27 cellular contexts compared by ENCODE assay signal in the genomic region with DNA sequence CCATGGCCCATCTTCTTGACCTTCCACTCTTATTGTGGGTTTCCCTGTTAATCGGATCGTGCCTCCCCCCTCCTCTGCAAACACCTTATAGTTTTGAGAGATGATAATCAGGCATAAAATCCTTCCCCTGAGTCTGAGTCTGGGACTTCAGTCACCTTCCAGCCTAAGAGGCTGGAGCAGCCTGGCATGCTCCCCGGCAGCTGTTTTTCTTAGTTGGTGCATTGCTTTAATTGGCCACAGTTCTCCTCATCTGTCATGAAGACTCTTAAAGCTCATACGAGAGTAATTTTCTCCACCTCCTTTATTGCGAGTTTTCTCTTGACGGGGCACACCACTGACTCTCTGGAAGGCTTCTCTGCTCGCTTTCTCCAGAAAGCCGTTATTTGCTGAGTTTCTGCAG.
"Had no signal": no experiment of that assay in that cellular context is flagged by ENCODE, and none has a peak within 500 bp of the region (broad histone marks: within the 10 kb centered on the region; RNA-seq: fewer than 3 reads in every experiment).

No MANE protein-coding gene starts in this region.

- DNase-seq: heart left ventricle; hypothalamus; immature natural killer cell; islet precursor cell; left ventricle myocardium inferior; midbrain; mucosa of descending colon; naive thymus-derived CD8-positive, alpha-beta T cell; occipital lobe; ovary; retina; right cardiac atrium; small intestine; spleen; stimulated activated CD4-positive, alpha-beta T cell treated with anti-CD3 and anti-CD28 coated beads, Interleukin-4, amount 100 ng/mL, for 24 hours; stimulated activated naive CD4-positive, alpha-beta T cell; upper lobe of right lung; uterus had no signal

- H2AFZ ChIP-seq: neural progenitor cell had no signal

- H3K9me3 Mint-ChIP-seq: immature natural killer cell; naive thymus-derived CD8-positive, alpha-beta T cell; neural progenitor cell; stimulated activated effector memory CD8-positive, alpha-beta T cell treated with anti-CD3 and anti-CD28 coated beads, Interleukin-12 subunit alpha, Interleukin-12 subunit beta, amount 100 ng/mL, for 72 hours; stimulated activated naive CD8-positive, alpha-beta T cell treated with anti-CD3 and anti-CD28 coated beads, Interleukin-15, Interleukin-2, amounts not matched to agents 100 ng/mL and 50 ng/mL, for 24 hours had no signal

- H3K4me1 ChIP-seq: neural progenitor cell, prostate gland, spleen, upper lobe of right lung, uterus had no signal

- H3K4me1 Mint-ChIP-seq: immature natural killer cell; memory B cell; naive thymus-derived CD8-positive, alpha-beta T cell; neural progenitor cell; stimulated activated effector memory CD8-positive, alpha-beta T cell treated with anti-CD3 and anti-CD28 coated beads, Interleukin-12 subunit alpha, Interleukin-12 subunit beta, amount 100 ng/mL, for 72 hours had no signal

- H3K27me3 ChIP-seq: neural progenitor cell, neutrophil, ovary, spleen, suprapubic skin, tibial nerve, upper lobe of right lung, uterus had no signal

- H3K4me2 ChIP-seq: neural progenitor cell had no signal

- H3K4me3 Mint-ChIP-seq: immature natural killer cell; memory B cell; naive thymus-derived CD8-positive, alpha-beta T cell; neural progenitor cell; stimulated activated effector memory CD8-positive, alpha-beta T cell treated with anti-CD3 and anti-CD28 coated beads, Interleukin-12 subunit alpha, Interleukin-12 subunit beta, amount 100 ng/mL, for 72 hours; stimulated activated naive CD8-positive, alpha-beta T cell treated with anti-CD3 and anti-CD28 coated beads, Interleukin-15, Interleukin-2, amounts not matched to agents 100 ng/mL and 50 ng/mL, for 24 hours had no signal

- H3K27ac ChIP-seq: heart left ventricle, left ventricle myocardium inferior, neural progenitor cell, neutrophil, ovary, prostate gland, spleen, suprapubic skin, tibial nerve, upper lobe of right lung, uterus had no signal

- H3K9me3 ChIP-seq: heart left ventricle, left ventricle myocardium inferior, mucosa of descending colon, neutrophil, ovary, prostate gland, spleen, suprapubic skin, tibial nerve, upper lobe of right lung, uterus had no signal

- H3K9ac ChIP-seq: neural progenitor cell had no signal

- H3K27ac Mint-ChIP-seq: immature natural killer cell; memory B cell; naive thymus-derived CD8-positive, alpha-beta T cell; nephron; neural progenitor cell; stimulated activated effector memory CD8-positive, alpha-beta T cell treated with anti-CD3 and anti-CD28 coated beads, Interleukin-12 subunit alpha, Interleukin-12 subunit beta, amount 100 ng/mL, for 72 hours; stimulated activated naive CD8-positive, alpha-beta T cell treated with anti-CD3 and anti-CD28 coated beads, Interleukin-15, Interleukin-2, amounts not matched to agents 100 ng/mL and 50 ng/mL, for 24 hours had no signal

- H3K4me3 ChIP-seq: heart left ventricle, left ventricle myocardium inferior, mucosa of descending colon, neural progenitor cell, ovary, prostate gland, spleen, suprapubic skin, tibial nerve, upper lobe of right lung, uterus had no signal

- H3K36me3 ChIP-seq: heart left ventricle, left ventricle myocardium inferior, neural progenitor cell, neutrophil, ovary, prostate gland, spleen, suprapubic skin, tibial nerve, upper lobe of right lung, uterus had no signal

- H3K36me3 Mint-ChIP-seq: immature natural killer cell; memory B cell; naive thymus-derived CD8-positive, alpha-beta T cell; neural progenitor cell; stimulated activated effector memory CD8-positive, alpha-beta T cell treated with anti-CD3 and anti-CD28 coated beads, Interleukin-12 subunit alpha, Interleukin-12 subunit beta, amount 100 ng/mL, for 72 hours had no signal

- H3K27me3 Mint-ChIP-seq: naive thymus-derived CD8-positive, alpha-beta T cell; stimulated activated naive CD8-positive, alpha-beta T cell treated with anti-CD3 and anti-CD28 coated beads, Interleukin-15, Interleukin-2, amounts not matched to agents 100 ng/mL and 50 ng/mL, for 24 hours had no signal
